Comparison of ENCODE assay signal across 24 cellular contexts in genomic region chr7:106600569-106601373, GRCh38.
"Had no signal": no experiment of that assay in that cellular context is flagged by ENCODE, and none has a peak within 500 bp of the region (broad histone marks: within the 10 kb centered on the region; RNA-seq: fewer than 3 reads in every experiment).

No MANE protein-coding gene starts in this region.

- H3K4me1 ChIP-seq: right lobe of liver had no signal

- H3K36me3 ChIP-seq: esophagus squamous epithelium, gastrocnemius medialis, neutrophil, right lobe of liver, upper lobe of left lung, vagina had no signal

- DNase-seq: activated CD4-positive, alpha-beta T cell treated with anti-CD3 and anti-CD28 coated beads for 36 hours; activated CD4-positive, CD25-positive, alpha-beta regulatory T cell; activated effector memory CD4-positive, alpha-beta T cell treated with Interleukin-2 at 50 U/mL for 16 hours; activated naive CD4-positive, alpha-beta T cell treated with Interleukin-2 at 50 U/mL for 16 hours; activated T-cell treated with anti-CD3 and anti-CD28 coated beads for 4 hours; activated T-cell treated with anti-CD3 and anti-CD28 coated beads, Interleukin-2, amount 50 U/mL, for 72 hours; aorta; caudate nucleus; esophagus squamous epithelium; gastrocnemius medialis; glutamatergic neuron; kidney; naive B cell; nephron progenitor cell; right lobe of liver; stimulated activated CD4-positive, alpha-beta T cell treated with anti-CD3 and anti-CD28 coated beads, Interleukin-4, amount 100 ng/mL, for 4 hours; stimulated activated CD8-positive, alpha-beta memory T cell treated with anti-CD3 and anti-CD28 coated beads, Interleukin-4, amount 100 ng/mL, for 48 hours; stimulated activated naive CD8-positive, alpha-beta T cell treated with anti-CD3 and anti-CD28 coated beads, Interleukin-15, amount 100 ng/mL, for 72 hours; substantia nigra; upper lobe of left lung had no signal

- H3K27ac ChIP-seq: esophagus squamous epithelium, gastrocnemius medialis, neutrophil, right lobe of liver, skin epidermis, upper lobe of left lung, vagina had no signal

- H3K27me3 ChIP-seq: esophagus squamous epithelium, gastrocnemius medialis, neutrophil, right lobe of liver, upper lobe of left lung, vagina had no signal

- H3K4me3 ChIP-seq: esophagus squamous epithelium, gastrocnemius medialis, right lobe of liver, skin epidermis, upper lobe of left lung, vagina had no signal

- ATAC-seq: activated CD4-positive, alpha-beta T cell treated with anti-CD3 and anti-CD28 coated beads for 36 hours; activated T-cell treated with anti-CD3 and anti-CD28 coated beads, Interleukin-2, amount 50 U/mL, for 72 hours; gastrocnemius medialis; right lobe of liver; stimulated activated memory B cell treated with anti-CD40 and anti-IgM and Interleukin-4, amounts not matched to agents 10 μg/mL and 1 μg/mL and 100 μg/mL, for 72 hours; stimulated activated naive CD8-positive, alpha-beta T cell treated with anti-CD3 and anti-CD28 coated beads, Interleukin-15, amount 100 ng/mL, for 72 hours had no signal

- H3K9me3 ChIP-seq: esophagus squamous epithelium, gastrocnemius medialis, neutrophil, right lobe of liver, upper lobe of left lung, vagina had no signal
